In the genomic region with DNA sequence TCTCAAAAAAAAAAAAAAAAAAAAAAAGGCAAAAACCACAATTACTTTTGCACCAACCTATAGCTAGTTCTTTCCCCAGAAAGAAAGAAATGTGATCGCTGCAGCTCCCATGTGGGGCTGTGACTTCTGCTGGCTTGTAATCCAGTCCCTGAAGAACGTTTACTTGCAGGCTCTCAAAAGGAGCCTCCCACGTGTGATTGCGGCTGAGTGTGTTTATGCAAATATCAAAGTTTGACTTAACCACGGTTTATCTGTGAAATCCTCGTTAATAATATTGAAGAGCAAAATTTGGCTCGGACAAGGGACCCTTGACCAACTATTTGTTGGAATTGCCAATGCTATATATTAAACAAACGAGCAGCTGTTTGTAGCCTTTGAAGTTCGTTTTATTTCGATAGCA, we compare ENCODE assay signal across 20 cellular contexts.
DNase-seq lines count a peak whose midpoint lies in the region; ATAC-seq, FAIRE-seq and TF ChIP-seq lines count a peak whose summit lies in the region.
"Had no signal": no experiment of that assay in that cellular context is flagged by ENCODE, and none has a peak within 500 bp of the region (broad histone marks: within the 10 kb centered on the region; RNA-seq: fewer than 3 reads in every experiment).

No MANE protein-coding gene starts in this region.

- H4K20me1 ChIP-seq in IMR-90 (ENCODE audit: insufficient read depth, low read length) (no peaks in the 10 kb centered on the region), GM12878 (ENCODE audit: control insufficient read depth, insufficient read depth) (no peaks in the 10 kb centered on the region)
- H4K20me1 ChIP-seq: BLaER1 had no signal

- H3K27me3 Mint-ChIP-seq in mesothelial cell of epicardium (ENCODE audit: low read depth) (no peaks in the 10 kb centered on the region), progenitor cell of endocrine pancreas (peaks cover 4% of the 10 kb centered on the region)

- H3K36me3 ChIP-seq in IMR-90 (ENCODE audit: control insufficient read depth, insufficient read depth, low read length) (no peaks in the 10 kb centered on the region), GM12878 (ENCODE audit: control insufficient read depth in 2 of 2, insufficient read depth in 2 of 2, low read length in 1 of 2) (no peaks in the 10 kb centered on the region), ovary (no peaks in the 10 kb centered on the region)
- H3K36me3 ChIP-seq: BLaER1 had no signal

- H3K4me1 ChIP-seq in IMR-90 (ENCODE audit: control insufficient read depth, insufficient read depth, low read length) (no peaks in the 10 kb centered on the region), GM12878 (ENCODE audit: control insufficient read depth, insufficient read depth, low read length) (no peaks in the 10 kb centered on the region), ovary (ENCODE audit: insufficient read depth) (peaks cover 18% of the 10 kb centered on the region)
- H3K4me1 ChIP-seq: BLaER1 had no signal

- dilution Hi-C loops in IMR-90 (cut with HindIII; ENCODE audit: low sequenced_read_pairs, unreplicated experiment), result no loop called here

- no peak overlapping the region for H4K8ac ChIP-seq in IMR-90 (ENCODE audit: low read depth in 2 of 2, low read length in 2 of 2)

- H2AFZ ChIP-seq in IMR-90 (replicated peaks; ENCODE audit: low read length, poor library complexity) (no peak overlapping the region), GM12878 (ENCODE audit: control insufficient read depth, low read depth, low read length) (no peak overlapping the region)

- TF ChIP-seq EP300 in GM12878 (IDR thresholded peaks at IDR 0.05; ENCODE audit: borderline replicate concordance in 1 of 2, control insufficient read depth in 1 of 2, low read depth in 2 of 2, low read length in 2 of 2), result no peak
- TF ChIP-seq EP300 in ovary (IDR thresholded peaks at IDR 0.05), result no peak

- TF ChIP-seq RAD21 in IMR-90 (IDR thresholded peaks at IDR 0.05; ENCODE audit: low read length) (no peak), GM12878 (IDR thresholded peaks at IDR 0.05; ENCODE audit: insufficient read depth, low read depth, low read length) (no peak)

- intact Hi-C loops in IMR-90 (cut with micrococcal nuclease) (loop anchor here (10.0 kb wide), 1 partner anchor 470 kb away; a partner anchor contains a TSS), GM12878 (cut with micrococcal nuclease; ENCODE audit: unreplicated experiment) (no loop called here), ovary (cut with DNase I) (no loop called here)

- H2BK120ac ChIP-seq in IMR-90 (ENCODE audit: low read depth, low read length), result no peak overlapping the region

- SMC1A ChIA-PET in GM12878 (lab: Charles Lee; ENCODE audit: uncharacterized antibody, unreplicated experiment), result interaction anchor here (1.1 to 1.4 kb wide), 6 partner anchors 13 to 215 kb away, joined by 3 to 6 read pairs (median 3); no protein-coding TSS in a partner anchor

- no peaks in the 10 kb centered on the region for H3K79me1 ChIP-seq in IMR-90 (ENCODE audit: low read depth in 1 of 2, low read length in 2 of 2)

- H3K56ac ChIP-seq in IMR-90 (ENCODE audit: extremely low read depth, insufficient read depth, low read length), result no peak overlapping the region

- TF ChIP-seq CTCF in IMR-90 (conservative IDR thresholded peaks at IDR 0.05; ENCODE audit: low read depth, low read length) (no peak), GM12878 (IDR thresholded peaks at IDR 0.05 in 2 of 3, conservative IDR thresholded peaks at IDR 0.05 in 1 of 3; ENCODE audit: control insufficient read depth in 2 of 3, extremely low read depth in 1 of 3, insufficient read depth in 1 of 3, low read depth in 3 of 3, low read length in 3 of 3) (no peak), ovary (IDR thresholded peaks at IDR 0.05) (no peak), mesothelial cell of epicardium (IDR thresholded peaks at IDR 0.05; ENCODE audit: unreplicated experiment) (no peak), progenitor cell of endocrine pancreas (IDR thresholded peaks at IDR 0.05; ENCODE audit: unreplicated experiment) (no peak)

- peaks cover 27% of the 10 kb centered on the region for H3K4me1 Mint-ChIP-seq in mesothelial cell of epicardium
- peaks cover 13% of the 10 kb centered on the region for H3K4me1 Mint-ChIP-seq in progenitor cell of endocrine pancreas (ENCODE audit: low read depth)
- H3K4me1 Mint-ChIP-seq: CD14-positive monocyte; CD4-positive, alpha-beta memory T cell had no signal

- BruUV-seq in IMR-90 (replicated peaks; lab: Mats Ljungman, UMichigan) (no TSS peak), GM12878 (replicated peaks; lab: Mats Ljungman, UMichigan) (no TSS peak)

- no peak overlapping the region for H2BK5ac ChIP-seq in IMR-90 (ENCODE audit: low read depth, low read length, poor library complexity, severe bottlenecking)

- no peak overlapping the region for H3K9ac ChIP-seq in IMR-90 (ENCODE audit: low read depth, low read length)
- H3K9ac ChIP-seq in GM12878 (ENCODE audit: control insufficient read depth, insufficient read depth, low read length), result no peak overlapping the region
- H3K9ac ChIP-seq: BLaER1 had no signal

- no peak overlapping the region for H2AK5ac ChIP-seq in IMR-90 (ENCODE audit: low read depth, low read length)

- no peaks in the 10 kb centered on the region for H3K79me2 ChIP-seq in GM12878 (ENCODE audit: control insufficient read depth, insufficient read depth, low read length)

- TF ChIP-seq POLR2A in IMR-90 (IDR thresholded peaks at IDR 0.05; ENCODE audit: low read depth, low read length), result no peak
- TF ChIP-seq POLR2A in GM12878 (IDR thresholded peaks at IDR 0.05; ENCODE audit: low read depth, low read length), result no peak
- no peak for TF ChIP-seq POLR2A in ovary (IDR thresholded peaks at IDR 0.05)

- DNase-seq in IMR-90 (peak; percentile 6), GM12878 (ENCODE audit: low read depth, low spot score) (no peak), left kidney (ENCODE audit: low read depth, low spot score) (peak; percentile 76), ovary (peak; percentile 39 to 56 (median 44)), hypothalamus (lab: John Stamatoyannopoulos, UW) (no peak), mesothelial cell of epicardium (ENCODE audit: low spot score in 2 of 2, unreplicated experiment in 2 of 2) (no peak), progenitor cell of endocrine pancreas (ENCODE audit: low spot score, unreplicated experiment) (no peak), OCI-M1 (lab: John Stamatoyannopoulos, UW) (no peak)
- DNase-seq: 8988T; CD4-positive, alpha-beta memory T cell; DMS153; DMS79 treated with DMSO at 0.1 percent for 48 hours; GF-D8; GOT3; H7; HFFc6 had no signal

- no peak overlapping the region for H4K91ac ChIP-seq in IMR-90 (ENCODE audit: insufficient read depth, low read depth, low read length)

- no peaks in the 10 kb centered on the region for H3K9me1 ChIP-seq in IMR-90 (ENCODE audit: insufficient read depth, low read length)

- FAIRE-seq in GM12878 (lab: Jason Lieb, UNC), result no peak

- 40% methylated on average over 3 of the region's 10 CpGs; no CpG with 5 or more reads in 1 of the 2 experiments for WGBS in IMR-90 (ENCODE audit: extremely low coverage in 2 of 2, insufficient read length in 1 of 2), 2 experiments
- WGBS in GM12878 (ENCODE audit: insufficient coverage, insufficient replicate concordance, low lambda C conversion rate, missing lambda C conversion rate), result 24% methylated on average over 10 of the region's 10 CpGs
- WGBS in ovary, 3 donors, result 9 to 19% (median 15%) methylated on average over 10 of the region's 10 CpGs

- no peak overlapping the region for H2BK15ac ChIP-seq in IMR-90 (ENCODE audit: low read depth, low read length)

- H3K9me3 ChIP-seq in IMR-90 (ENCODE audit: control insufficient read depth, insufficient read depth, low read length), result no peaks in the 10 kb centered on the region
- no peaks in the 10 kb centered on the region for H3K9me3 ChIP-seq in GM12878 (replicated peaks; ENCODE audit: control insufficient read depth, insufficient read depth, low read length)
- H3K9me3 ChIP-seq in ovary, result no peaks in the 10 kb centered on the region
- H3K9me3 ChIP-seq: BLaER1 had no signal

- H3K4me2 ChIP-seq in IMR-90 (ENCODE audit: low read depth, low read length) (no peak overlapping the region), GM12878 (ENCODE audit: control insufficient read depth, insufficient read depth) (no peak overlapping the region)
- H3K4me2 ChIP-seq: BLaER1 had no signal

- ATAC-seq in IMR-90 (ENCODE audit: low read depth) (no peak), GM12878 (peak; percentile 20; the same call in 1 of the 3 replicates)
- ATAC-seq: HCT116 had no signal

- no peak overlapping the region for H2AK9ac ChIP-seq in IMR-90 (replicated peaks; ENCODE audit: low read depth, low read length, poor library complexity)

- H4K5ac ChIP-seq in IMR-90 (ENCODE audit: low read depth, low read length), result no peak overlapping the region

- no peak overlapping the region for H3K4me3 Mint-ChIP-seq in mesothelial cell of epicardium
- H3K4me3 Mint-ChIP-seq in progenitor cell of endocrine pancreas (ENCODE audit: low read depth), result no peak overlapping the region
- H3K4me3 Mint-ChIP-seq: CD14-positive monocyte; CD4-positive, alpha-beta memory T cell; HFFc6 had no signal

- CTCF ChIA-PET in IMR-90 (lab: Yijun Ruan, JAX), result no interaction called here
- CTCF ChIA-PET in GM12878 (lab: Yijun Ruan, JAX), result interaction anchor here (0.7 kb wide), 1 partner anchor 146 kb away, joined by 3 read pairs; no protein-coding TSS in a partner anchor

- in situ Hi-C loops in IMR-90 (cut with MboI; ENCODE audit: low sequenced_read_pairs), result no loop called here
- in situ Hi-C loops in GM12878 (cut with MboI), result no loop called here

- H3K27ac Mint-ChIP-seq in mesothelial cell of epicardium (no peak overlapping the region), progenitor cell of endocrine pancreas (no peak overlapping the region)
- H3K27ac Mint-ChIP-seq: CD14-positive monocyte; CD4-positive, alpha-beta memory T cell; HFFc6 had no signal

- no peak overlapping the region for H3K14ac ChIP-seq in IMR-90 (replicated peaks; ENCODE audit: low read depth, low read length)

- RAD21 ChIA-PET in GM12878 (lab: Charles Lee; ENCODE audit: unreplicated experiment), result interaction anchor here (1.3 to 1.4 kb wide), 2 partner anchors 9 to 28 kb away, joined by 4 to 6 read pairs; no protein-coding TSS in a partner anchor

- H3K4me3 ChIP-seq in IMR-90 (ENCODE audit: insufficient read depth, low read depth, low read length), result no peak overlapping the region
- H3K4me3 ChIP-seq in GM12878, result no peak overlapping the region
- no peak overlapping the region for H3K4me3 ChIP-seq in ovary
- H3K4me3 ChIP-seq: BLaER1 had no signal

- H3K27me3 ChIP-seq in IMR-90 (ENCODE audit: control insufficient read depth, insufficient read depth, low read length) (peaks cover 7% of the 10 kb centered on the region), GM12878 (replicated peaks in 1 of 2; ENCODE audit: control insufficient read depth in 2 of 2, insufficient read depth in 2 of 2, low read length in 1 of 2) (no peaks in the 10 kb centered on the region), ovary (no peaks in the 10 kb centered on the region)
- H3K27me3 ChIP-seq: BLaER1 had no signal

- H3K18ac ChIP-seq in IMR-90 (ENCODE audit: low read depth, low read length), result no peak overlapping the region

- POLR2A ChIA-PET in IMR-90 (lab: Charles Lee; ENCODE audit: unreplicated experiment) (no interaction called here), GM12878 (lab: Charles Lee) (interaction anchor here (0.6 kb wide), 1 partner anchor 46 kb away, joined by 4 read pairs; no protein-coding TSS in a partner anchor)

- H3K9me3 Mint-ChIP-seq in mesothelial cell of epicardium, result no peaks in the 10 kb centered on the region
- no peaks in the 10 kb centered on the region for H3K9me3 Mint-ChIP-seq in progenitor cell of endocrine pancreas (ENCODE audit: low read depth)
- H3K9me3 Mint-ChIP-seq: HFFc6 had no signal

- H3K36me3 Mint-ChIP-seq in mesothelial cell of epicardium (no peaks in the 10 kb centered on the region), progenitor cell of endocrine pancreas (ENCODE audit: insufficient read depth) (no peaks in the 10 kb centered on the region)
- H3K36me3 Mint-ChIP-seq: CD14-positive monocyte; CD4-positive, alpha-beta memory T cell had no signal

- no peak overlapping the region for H3K4ac ChIP-seq in IMR-90 (ENCODE audit: low read depth, low read length)

- no peak overlapping the region for H2BK20ac ChIP-seq in IMR-90 (ENCODE audit: low read depth, low read length)

- H3K23ac ChIP-seq in IMR-90 (ENCODE audit: low read depth, low read length), result no peak overlapping the region

- H3K27ac ChIP-seq in IMR-90 (ENCODE audit: insufficient read depth, low read length) (no peak overlapping the region), GM12878 (ENCODE audit: control insufficient read depth, insufficient read depth) (no peak overlapping the region), ovary (no peak overlapping the region)
- H3K27ac ChIP-seq: BLaER1, HL-60 had no signal

Comparison
In these comparisons a context has a peak if more than half of its experiments do, and no peak if none do; other contexts are left out.
1. DNase-seq: peak in IMR-90 (single experiment), left kidney (single experiment) and ovary (5 of 5); none in GM12878 (single experiment), hypothalamus (0 of 51), mesothelial cell of epicardium (0 of 2), progenitor cell of endocrine pancreas (single experiment) and OCI-M1 (single experiment).